In the genomic region with DNA sequence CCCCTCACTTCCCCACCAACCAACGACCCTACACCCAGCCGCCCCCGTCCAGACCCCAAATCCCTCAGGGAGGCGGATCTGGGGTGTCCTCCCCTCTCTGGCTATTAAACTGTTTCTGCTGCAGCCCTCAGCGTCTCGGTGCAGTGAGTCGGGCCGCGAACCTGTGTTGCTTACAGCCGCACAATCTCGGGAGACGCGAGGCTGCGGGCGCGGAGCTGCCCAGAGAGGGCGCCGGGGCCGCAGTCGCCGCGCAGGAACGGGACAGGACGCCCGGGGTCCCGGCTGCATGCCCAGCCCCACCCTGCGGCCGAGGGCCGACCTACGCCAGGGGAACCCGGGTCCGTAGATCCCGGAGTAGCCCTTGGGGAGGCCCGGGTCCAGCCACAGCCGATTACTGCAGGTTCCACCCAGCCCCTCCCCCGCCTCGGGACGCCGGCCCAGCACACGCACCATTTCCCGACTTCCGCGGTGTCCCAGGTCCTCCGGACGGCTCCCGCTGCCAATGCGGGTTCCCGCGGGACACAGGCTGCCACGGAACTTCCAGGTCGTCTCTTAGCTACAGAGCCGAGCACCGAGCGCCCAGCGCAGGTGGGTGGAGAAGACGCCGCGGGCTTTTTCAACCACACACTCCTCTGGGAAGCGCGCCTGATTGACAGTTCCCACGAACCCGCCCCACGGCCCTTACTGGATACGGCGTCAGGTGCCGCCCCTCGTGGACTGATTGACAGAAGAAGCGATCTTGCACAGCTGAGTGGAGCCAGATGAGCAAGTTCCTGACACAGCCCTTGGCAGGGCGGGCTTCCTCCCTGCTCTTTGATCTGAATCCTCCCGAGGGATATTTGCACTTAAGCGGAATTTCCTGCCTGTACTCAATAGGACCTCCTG, we compare ENCODE assay signal across 8 cellular contexts. TPM values are rescaled to one million over a fixed set of nuclear protein-coding genes. Genes with fewer than 3 reads are reported as not detected.
DNase-seq lines count a peak whose midpoint lies in the region; ATAC-seq and TF ChIP-seq lines count a peak whose summit lies in the region.

A gene (minus strand): TSS at position 654 of the 885 bp plus-strand sequence. CDS start 201 bp downstream, at position 453.

- H3K27ac Mint-ChIP-seq in endothelial cell (ENCODE audit: unreplicated experiment) = peak within 1 kb of the TSS; percentile 87
- H3K27ac Mint-ChIP-seq in mesothelial cell of epicardium = peak within 1 kb of the TSS; percentile 90

- ATAC-seq in GM21360 (IDR thresholded peaks at IDR 0.05; ENCODE audit: unreplicated experiment) = peak; percentile 83

- peak; percentile 97 for DNase-seq in COLO668 (lab: John Stamatoyannopoulos, UW; ENCODE audit: unreplicated experiment)
- peak; percentile 96 for DNase-seq in HT1080 (ENCODE audit: low read depth)
- peak; percentile 79 for DNase-seq in NOMO-1 treated with dmso at 0.1 percent for 144 hours (lab: John Stamatoyannopoulos, UW; ENCODE audit: unreplicated experiment)
- DNase-seq in activated CD8-positive, alpha-beta memory T cell treated with anti-CD3 and anti-CD28 coated beads, Interleukin-2, amount 50 U/mL, for 1 hour (ENCODE audit: extremely low read depth) = peak; percentile 63
- DNase-seq in endothelial cell (ENCODE audit: low spot score) = peak; percentile 88
- DNase-seq in mesothelial cell of epicardium (ENCODE audit: low spot score in 2 of 2, unreplicated experiment in 2 of 2) = peak; percentile 86 to 90
- DNase-seq in stimulated activated CD8-positive, alpha-beta memory T cell treated with anti-CD3 and anti-CD28 coated beads, Interleukin-15, amount 100 ng/mL, for 4 hours (ENCODE audit: low read depth in 2 of 2) = peak; percentile 61 to 73

- H3K36me3 Mint-ChIP-seq in endothelial cell (ENCODE audit: low read depth, unreplicated experiment) (peaks cover 15% of the 10 kb centered on the region), mesothelial cell of epicardium (peaks cover 6% of the 10 kb centered on the region)

- H3K9me3 Mint-ChIP-seq in endothelial cell (ENCODE audit: unreplicated experiment) (peaks cover 9% of the 10 kb centered on the region), mesothelial cell of epicardium (peaks cover 27% of the 10 kb centered on the region)

- H3K4me1 Mint-ChIP-seq in endothelial cell (ENCODE audit: unreplicated experiment) = peaks cover 8% of the 10 kb centered on the region
- H3K4me1 Mint-ChIP-seq in mesothelial cell of epicardium = peaks cover 6% of the 10 kb centered on the region

- H3K4me3 Mint-ChIP-seq in endothelial cell (ENCODE audit: unreplicated experiment) (peak within 1 kb of the TSS; percentile 91), mesothelial cell of epicardium (peak within 1 kb of the TSS; percentile 89)

- no peak for TF ChIP-seq CTCF in endothelial cell (IDR thresholded peaks at IDR 0.05; ENCODE audit: unreplicated experiment)
- no peak for TF ChIP-seq CTCF in mesothelial cell of epicardium (IDR thresholded peaks at IDR 0.05; ENCODE audit: unreplicated experiment)

- H3K27me3 Mint-ChIP-seq in endothelial cell (ENCODE audit: unreplicated experiment) (peaks cover 3% of the 10 kb centered on the region), mesothelial cell of epicardium (ENCODE audit: low read depth) (no peaks in the 10 kb centered on the region)

RNA-seq across cellular contexts. Expression of the gene that starts here (rescaled TPM):
- 2.4 and 2.9 TPM in 2 replicates for total RNA-seq in HT1080 (2014; rRNA removed; shearing (Covaris generic))
- polyA plus RNA-seq in HT1080 (2015; cell fraction: cytosol; rRNA removed) = 0.28 and 0.44 TPM in 2 replicates
- polyA plus RNA-seq in HT1080 (2015; cell fraction: nucleus; rRNA removed) = 0.68 and 1.5 TPM in 2 replicates
- total RNA-seq in endothelial cell (ENCODE audit: unreplicated experiment) = 4.9 TPM
- 3.2 to 4.2 TPM (median 3.5 TPM) in 3 replicates for total RNA-seq in mesothelial cell of epicardium

Comparison
In these comparisons a context has a peak if more than half of its experiments do, and no peak if none do; other contexts are left out.
1. Peak in every context shown above with its lines: DNase-seq and ATAC-seq.